18 cellular contexts compared by ENCODE assay signal in the genomic region with DNA sequence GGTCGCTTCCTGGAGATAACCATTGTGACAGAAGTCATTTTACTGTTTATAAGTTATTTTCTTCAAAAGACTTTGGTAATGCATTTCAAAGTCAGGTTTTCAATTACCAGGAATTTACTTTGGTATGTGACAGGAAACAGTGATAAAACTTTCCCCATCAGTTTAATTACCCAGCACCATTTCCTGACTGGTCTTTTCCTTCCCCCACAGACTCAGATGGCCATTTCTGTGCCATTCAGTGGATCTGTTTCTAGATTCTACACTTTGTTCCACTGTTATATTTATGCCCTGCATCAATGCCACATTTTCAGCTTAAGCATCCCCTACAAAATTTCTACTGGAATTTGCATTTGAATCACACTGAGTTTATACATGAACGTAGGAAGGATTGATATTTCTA. TPM values are rescaled to one million over a fixed set of nuclear protein-coding genes. Genes with fewer than 3 reads are reported as not detected.
DNase-seq lines count a peak whose midpoint lies in the region; ATAC-seq and TF ChIP-seq lines count a peak whose summit lies in the region.
"Had no signal": no experiment of that assay in that cellular context is flagged by ENCODE, and none has a peak within 500 bp of the region (broad histone marks: within the 10 kb centered on the region; RNA-seq: fewer than 3 reads in every experiment).

No MANE protein-coding gene starts in this region.

- H3K36me3 Mint-ChIP-seq in stimulated activated naive CD8-positive, alpha-beta T cell treated with anti-CD3 and anti-CD28 coated beads, Interleukin-15, Interleukin-2, amounts not matched to agents 100 ng/mL and 50 ng/mL, for 24 hours (ENCODE audit: low read depth): peaks cover 7% of the 10 kb centered on the region
- peaks cover 26% of the 10 kb centered on the region for H3K36me3 Mint-ChIP-seq in activated CD8-positive, alpha-beta T cell treated with anti-CD3 and anti-CD28 coated beads, Interleukin-2, amount 10 ng/mL, durations not matched to agents 7 days and 5 days (ENCODE audit: low read depth)
- peaks cover 20% of the 10 kb centered on the region for H3K36me3 Mint-ChIP-seq in neural progenitor cell
- peaks cover 0 to 25% (median 10%) of the 10 kb centered on the region in 5 donors for H3K36me3 Mint-ChIP-seq in naive thymus-derived CD4-positive, alpha-beta T cell

- 76% methylated on average over 2 of the region's 2 CpGs for WGBS in hepatocyte (ENCODE audit: low lambda C conversion rate, missing lambda C conversion rate)

- H3K9ac ChIP-seq in neural progenitor cell: no peak overlapping the region

- POLR2A ChIA-PET in activated CD8-positive, alpha-beta T cell treated with anti-CD3 and anti-CD28 coated beads, Interleukin-2, amount 10 ng/mL, durations not matched to agents 7 days and 5 days (lab: Charles Lee): interaction anchor here (1.1 to 1.4 kb wide), 2 partner anchors 11 to 17 kb away, joined by 3 to 4 read pairs; partner anchors contain the start of gene RRBP1
- POLR2A ChIA-PET in naive thymus-derived CD4-positive, alpha-beta T cell (lab: Charles Lee): no interaction called here

- H3K36me3 ChIP-seq in hepatocyte (replicated peaks; ENCODE audit: insufficient read depth, low read depth) (no peaks in the 10 kb centered on the region), neural progenitor cell (no peaks in the 10 kb centered on the region)
- H3K36me3 ChIP-seq in naive thymus-derived CD4-positive, alpha-beta T cell (ENCODE audit: control insufficient read depth in 2 of 3, insufficient read depth in 3 of 3, low read length in 3 of 3): no peaks in the 10 kb centered on the region
- H3K36me3 ChIP-seq: right atrium auricular region had no signal

- H3K4me3 Mint-ChIP-seq in stimulated activated naive CD8-positive, alpha-beta T cell treated with anti-CD3 and anti-CD28 coated beads, Interleukin-15, Interleukin-2, amounts not matched to agents 100 ng/mL and 50 ng/mL, for 24 hours: no peak overlapping the region
- H3K4me3 Mint-ChIP-seq in activated CD8-positive, alpha-beta T cell treated with anti-CD3 and anti-CD28 coated beads, Interleukin-2, amount 10 ng/mL, durations not matched to agents 7 days and 5 days: no peak overlapping the region
- H3K4me3 Mint-ChIP-seq in neural progenitor cell: no peak overlapping the region
- H3K4me3 Mint-ChIP-seq in naive thymus-derived CD4-positive, alpha-beta T cell: peak overlapping the region in 3 of 10 donors; percentile 11 to 60 (median 14)
- H3K4me3 Mint-ChIP-seq: CD8-positive, alpha-beta memory T cell; WTC11 had no signal

- H3K79me2 ChIP-seq in hepatocyte: peaks cover 100% of the 10 kb centered on the region
- peaks cover 36% of the 10 kb centered on the region for H3K79me2 ChIP-seq in neural progenitor cell (ENCODE audit: low read depth)

- ATAC-seq in stimulated activated naive CD8-positive, alpha-beta T cell treated with anti-CD3 and anti-CD28 coated beads, Interleukin-15, Interleukin-2, amounts not matched to agents 100 U/mL and 50 U/mL, for 24 hours: no peak
- no peak for ATAC-seq in activated CD8-positive, alpha-beta T cell treated with anti-CD3 and anti-CD28 coated beads, Interleukin-2, amount 10 ng/mL, durations not matched to agents 7 days and 5 days
- no peak for ATAC-seq in left ventricle myocardium superior
- ATAC-seq in naive thymus-derived CD4-positive, alpha-beta T cell: no peak
- ATAC-seq: HCT116, mucosa of descending colon, WTC11 had no signal

- peaks cover 65% of the 10 kb centered on the region for H3K4me1 Mint-ChIP-seq in stimulated activated naive CD8-positive, alpha-beta T cell treated with anti-CD3 and anti-CD28 coated beads, Interleukin-15, Interleukin-2, amounts not matched to agents 100 ng/mL and 50 ng/mL, for 24 hours (ENCODE audit: low read depth)
- peaks cover 51% of the 10 kb centered on the region for H3K4me1 Mint-ChIP-seq in activated CD8-positive, alpha-beta T cell treated with anti-CD3 and anti-CD28 coated beads, Interleukin-2, amount 10 ng/mL, durations not matched to agents 7 days and 5 days (ENCODE audit: low read depth)
- peaks cover 30% of the 10 kb centered on the region for H3K4me1 Mint-ChIP-seq in neural progenitor cell
- H3K4me1 Mint-ChIP-seq in naive thymus-derived CD4-positive, alpha-beta T cell: peaks cover 13 to 74% (median 33%) of the 10 kb centered on the region in 7 donors

- H3K4me2 ChIP-seq in hepatocyte (no peak overlapping the region), neural progenitor cell (no peak overlapping the region)

- H3K27me3 ChIP-seq in hepatocyte (no peaks in the 10 kb centered on the region), neural progenitor cell (no peaks in the 10 kb centered on the region)
- no peaks in the 10 kb centered on the region for H3K27me3 ChIP-seq in naive thymus-derived CD4-positive, alpha-beta T cell (ENCODE audit: control insufficient read depth in 2 of 2, insufficient read depth in 2 of 2, low read length in 2 of 2)
- H3K27me3 ChIP-seq: right atrium auricular region had no signal

- H3K9me3 Mint-ChIP-seq in stimulated activated naive CD8-positive, alpha-beta T cell treated with anti-CD3 and anti-CD28 coated beads, Interleukin-15, Interleukin-2, amounts not matched to agents 100 ng/mL and 50 ng/mL, for 24 hours: no peaks in the 10 kb centered on the region
- no peaks in the 10 kb centered on the region for H3K9me3 Mint-ChIP-seq in activated CD8-positive, alpha-beta T cell treated with anti-CD3 and anti-CD28 coated beads, Interleukin-2, amount 10 ng/mL, durations not matched to agents 7 days and 5 days (ENCODE audit: insufficient read depth)
- H3K9me3 Mint-ChIP-seq in neural progenitor cell: no peaks in the 10 kb centered on the region
- H3K9me3 Mint-ChIP-seq in naive thymus-derived CD4-positive, alpha-beta T cell: no peaks in the 10 kb centered on the region
- H3K9me3 Mint-ChIP-seq: CD8-positive, alpha-beta memory T cell had no signal

- H3K27ac ChIP-seq in hepatocyte (peak overlapping the region; percentile 12), neural progenitor cell (no peak overlapping the region)
- H3K27ac ChIP-seq in naive thymus-derived CD4-positive, alpha-beta T cell (ENCODE audit: low read depth, low read length): no peak overlapping the region
- H3K27ac ChIP-seq: right atrium auricular region had no signal

- no peak for DNase-seq in stimulated activated naive CD8-positive, alpha-beta T cell treated with anti-CD3 and anti-CD28 coated beads, Interleukin-15, Interleukin-2, amounts not matched to agents 100 U/mL and 50 U/mL, for 24 hours
- no peak for DNase-seq in activated CD8-positive, alpha-beta T cell treated with anti-CD3 and anti-CD28 coated beads, Interleukin-2, amount 10 ng/mL, durations not matched to agents 7 days and 5 days
- no peak for DNase-seq in hepatocyte (ENCODE audit: low spot score)
- DNase-seq in neural progenitor cell (ENCODE audit: low spot score): no peak
- DNase-seq in left ventricle myocardium superior: no peak
- no peak for DNase-seq in naive thymus-derived CD4-positive, alpha-beta T cell
- DNase-seq in HUDEP-2 (lab: John Stamatoyannopoulos, UW; ENCODE audit: unreplicated experiment in 76 of 76): no peak
- DNase-seq: CD8-positive, alpha-beta memory T cell; foreskin melanocyte; mucosa of descending colon; NCI-H1417; NCI-H526 had no signal

- H3K4me3 ChIP-seq in hepatocyte: no peak overlapping the region
- no peak overlapping the region for H3K4me3 ChIP-seq in neural progenitor cell
- no peak overlapping the region for H3K4me3 ChIP-seq in naive thymus-derived CD4-positive, alpha-beta T cell (ENCODE audit: low read length)
- H3K4me3 ChIP-seq: mucosa of descending colon, right atrium auricular region had no signal

- no peak overlapping the region for H2AFZ ChIP-seq in hepatocyte
- H2AFZ ChIP-seq in neural progenitor cell (replicated peaks): no peak overlapping the region

- no peaks in the 10 kb centered on the region for H3F3A ChIP-seq in neural progenitor cell (ENCODE audit: low read depth)

- H3K9me2 ChIP-seq in hepatocyte (replicated peaks; ENCODE audit: insufficient read depth): no peaks in the 10 kb centered on the region

- no peaks in the 10 kb centered on the region for H3K27me3 Mint-ChIP-seq in stimulated activated naive CD8-positive, alpha-beta T cell treated with anti-CD3 and anti-CD28 coated beads, Interleukin-15, Interleukin-2, amounts not matched to agents 100 ng/mL and 50 ng/mL, for 24 hours
- no peaks in the 10 kb centered on the region for H3K27me3 Mint-ChIP-seq in activated CD8-positive, alpha-beta T cell treated with anti-CD3 and anti-CD28 coated beads, Interleukin-2, amount 10 ng/mL, durations not matched to agents 7 days and 5 days (ENCODE audit: low read depth)
- no peaks in the 10 kb centered on the region for H3K27me3 Mint-ChIP-seq in neural progenitor cell (ENCODE audit: insufficient read depth, low read depth)
- no peaks in the 10 kb centered on the region for H3K27me3 Mint-ChIP-seq in naive thymus-derived CD4-positive, alpha-beta T cell
- H3K27me3 Mint-ChIP-seq: CD8-positive, alpha-beta memory T cell had no signal

- TF ChIP-seq CTCF in hepatocyte (IDR thresholded peaks at IDR 0.05; ENCODE audit: poor library complexity): no peak
- TF ChIP-seq CTCF in neural progenitor cell (IDR thresholded peaks at IDR 0.05): no peak

- intact Hi-C loops in left ventricle myocardium superior (cut with micrococcal nuclease): no loop called here
- intact Hi-C loops in naive thymus-derived CD4-positive, alpha-beta T cell (cut with micrococcal nuclease): loop anchor here in 1 of 2 donors (2.0 to 5.0 kb wide), 2 partner anchors 13 to 332 kb away; no protein-coding TSS in a partner anchor

- H4K20me1 ChIP-seq in hepatocyte (ENCODE audit: insufficient read depth, poor library complexity, severe bottlenecking): peaks cover 97% of the 10 kb centered on the region
- H4K20me1 ChIP-seq in neural progenitor cell (ENCODE audit: low read depth): peaks cover 31% of the 10 kb centered on the region

- peaks cover 15% of the 10 kb centered on the region for H3K4me1 ChIP-seq in hepatocyte (ENCODE audit: insufficient read depth)
- H3K4me1 ChIP-seq in neural progenitor cell: peaks cover 19% of the 10 kb centered on the region
- no peaks in the 10 kb centered on the region for H3K4me1 ChIP-seq in naive thymus-derived CD4-positive, alpha-beta T cell (ENCODE audit: control insufficient read depth in 2 of 2, insufficient read depth in 2 of 2, low read length in 2 of 2)

- CTCF ChIA-PET in activated CD8-positive, alpha-beta T cell treated with anti-CD3 and anti-CD28 coated beads, Interleukin-2, amount 10 ng/mL, durations not matched to agents 7 days and 5 days (lab: Charles Lee): interaction anchor here (1.3 to 6.1 kb wide), 7 partner anchors 11 to 161 kb away, joined by 3 to 39 read pairs (median 8); partner anchors contain the start of gene RRBP1
- CTCF ChIA-PET in naive thymus-derived CD4-positive, alpha-beta T cell (lab: Charles Lee): interaction anchor here (0.6 kb wide), 1 partner anchor 161 kb away, joined by 3 read pairs; no protein-coding TSS in a partner anchor

- H3K9me3 ChIP-seq in hepatocyte (ENCODE audit: low read depth) (no peaks in the 10 kb centered on the region), neural progenitor cell (ENCODE audit: low read depth) (no peaks in the 10 kb centered on the region)
- no peaks in the 10 kb centered on the region for H3K9me3 ChIP-seq in naive thymus-derived CD4-positive, alpha-beta T cell (ENCODE audit: control insufficient read depth in 2 of 3, low read length in 3 of 3)
- H3K9me3 ChIP-seq: mucosa of descending colon, right atrium auricular region had no signal

- peak overlapping the region; percentile 65 for H3K27ac Mint-ChIP-seq in stimulated activated naive CD8-positive, alpha-beta T cell treated with anti-CD3 and anti-CD28 coated beads, Interleukin-15, Interleukin-2, amounts not matched to agents 100 ng/mL and 50 ng/mL, for 24 hours
- peak overlapping the region; percentile 73 for H3K27ac Mint-ChIP-seq in activated CD8-positive, alpha-beta T cell treated with anti-CD3 and anti-CD28 coated beads, Interleukin-2, amount 10 ng/mL, durations not matched to agents 7 days and 5 days
- H3K27ac Mint-ChIP-seq in neural progenitor cell: no peak overlapping the region
- H3K27ac Mint-ChIP-seq in naive thymus-derived CD4-positive, alpha-beta T cell: peak overlapping the region in 3 of 9 donors; percentile 15 to 73 (median 41)

RNA-seq across cellular contexts. Expression of gene RRBP1, which starts 16.3 kb away (rescaled TPM):
- total RNA-seq in activated CD8-positive, alpha-beta T cell treated with anti-CD3 and anti-CD28 coated beads, Interleukin-2, amount 10 ng/mL, durations not matched to agents 7 days and 5 days: 10 to 100 TPM; 64.3 to 66.7 TPM
- 182 and 193 TPM in 2 replicates for total RNA-seq in hepatocyte
- polyA plus RNA-seq in hepatocyte: 242 and 274 TPM in 2 replicates
- total RNA-seq in neural progenitor cell (ENCODE audit: low replicate concordance): 18.2 and 35.2 TPM in 2 replicates
- 35.6 TPM for total RNA-seq in left ventricle myocardium superior
- total RNA-seq in naive thymus-derived CD4-positive, alpha-beta T cell: 10 to 100 TPM; 27.8 to 73.9 (median 29.1) TPM
- polyA plus RNA-seq in naive thymus-derived CD4-positive, alpha-beta T cell: 10 to 100 TPM in 1 of 2 donors, 1 to 10 TPM in 1; 4.1 to 11.1 TPM

RNA-seq across cellular contexts. Expression of gene BANF2, which starts 34.0 kb away (rescaled TPM):
- total RNA-seq in activated CD8-positive, alpha-beta T cell treated with anti-CD3 and anti-CD28 coated beads, Interleukin-2, amount 10 ng/mL, durations not matched to agents 7 days and 5 days: not detected
- not detected in 2 replicates for total RNA-seq in hepatocyte
- polyA plus RNA-seq in hepatocyte: not detected in 2 replicates
- not detected in 2 replicates for total RNA-seq in neural progenitor cell (ENCODE audit: low replicate concordance)
- total RNA-seq in left ventricle myocardium superior: not detected
- not detected for total RNA-seq in naive thymus-derived CD4-positive, alpha-beta T cell
- polyA plus RNA-seq in naive thymus-derived CD4-positive, alpha-beta T cell: not detected
- total RNA-seq: CD8-positive, alpha-beta memory T cell; mucosa of descending colon; right atrium auricular region; ureter; WTC11 had no signal
- polyA plus RNA-seq: AG04450; CD8-positive, alpha-beta memory T cell had no signal
